ENCODE assay signal across 8 cellular contexts in the genomic region with DNA sequence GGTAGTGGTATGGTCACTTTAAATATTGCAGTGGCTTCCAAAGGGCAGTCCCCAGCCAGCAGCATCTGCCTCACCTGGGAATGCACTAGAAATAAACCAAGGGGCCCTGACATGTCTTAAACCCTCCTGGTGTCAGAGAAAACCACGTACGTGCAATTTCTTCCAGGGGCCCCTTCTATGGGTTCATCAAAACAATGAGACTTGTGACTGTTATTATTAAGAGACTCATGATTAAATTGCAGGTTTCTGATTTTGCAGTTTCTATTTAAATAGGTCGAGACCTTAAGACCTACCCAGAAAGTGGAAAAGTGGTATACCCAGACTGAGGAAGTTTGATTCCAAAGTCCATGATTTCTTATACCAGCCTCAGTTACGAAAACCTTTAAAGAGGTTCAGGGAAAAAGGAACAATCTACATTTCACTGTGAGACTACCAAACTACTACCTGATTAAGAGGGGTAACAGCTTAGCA. TPM values are rescaled to one million over a fixed set of nuclear protein-coding genes. Genes with fewer than 3 reads are reported as not detected.
A peak's percentile ranks its signal among the peaks of the same experiment; 100 is the strongest.
DNase-seq lines count a peak whose midpoint lies in the region; ATAC-seq and TF ChIP-seq lines count a peak whose summit lies in the region.

No MANE protein-coding gene starts in this region.

- H3K27me3 ChIP-seq in SJSA1 (replicated peaks) (no peaks in the 10 kb centered on the region), fibroblast of lung (ENCODE audit: control insufficient read depth, insufficient read depth, low read length) (no peaks in the 10 kb centered on the region), skeletal muscle satellite cell (ENCODE audit: control insufficient read depth, insufficient read depth, low read length) (no peaks in the 10 kb centered on the region)

- peak overlapping the region; percentile 68 for H3K27ac ChIP-seq in SJSA1
- H3K27ac ChIP-seq in fibroblast of lung (ENCODE audit: insufficient read depth, low read length), result peak overlapping the region; percentile 81

- H3K4me2 ChIP-seq in fibroblast of lung (ENCODE audit: extremely low read depth, insufficient read depth, low read length) (peak overlapping the region; percentile 83), skeletal muscle satellite cell (ENCODE audit: low read length) (peak overlapping the region; percentile 91)

- no peaks in the 10 kb centered on the region for H3K9me3 ChIP-seq in SJSA1 (replicated peaks)
- no peaks in the 10 kb centered on the region for H3K9me3 ChIP-seq in fibroblast of lung (ENCODE audit: control insufficient read depth, insufficient read depth, low read depth, low read length)
- H3K9me3 ChIP-seq in skeletal muscle satellite cell (replicated peaks; ENCODE audit: low read length), result no peaks in the 10 kb centered on the region

- H3K4me3 ChIP-seq in SJSA1 (peak overlapping the region; percentile 51), fibroblast of lung (replicated peaks in 1 of 4; ENCODE audit: control extremely low read depth in 1 of 4, insufficient read depth in 1 of 4, low read depth in 3 of 4, low read length in 4 of 4) (peak overlapping the region; percentile 73 to 98 (median 89)), skeletal muscle satellite cell (ENCODE audit: low read length) (peak overlapping the region; percentile 85)

- no peak overlapping the region for H2AFZ ChIP-seq in fibroblast of lung (ENCODE audit: low read length)

- peaks cover 41% of the 10 kb centered on the region for H3K79me2 ChIP-seq in fibroblast of lung (ENCODE audit: control insufficient read depth, insufficient read depth, low read length)

- peak; percentile 38 for DNase-seq in NCI-H1694 treated with DMSO at 0.1 percent for 48 hours (lab: John Stamatoyannopoulos, UW)
- DNase-seq in NCI-H1694 (lab: John Stamatoyannopoulos, UW), result no peak
- DNase-seq in SJSA1 (ENCODE audit: low read depth in 1 of 2, low spot score in 2 of 2), result no peak
- no peak for DNase-seq in fibroblast of lung (ENCODE audit: low read depth in 2 of 2)
- DNase-seq in germinal center (ENCODE audit: low spot score), result no peak
- DNase-seq in hippocampal formation (lab: John Stamatoyannopoulos, UW), result no peak
- no peak for DNase-seq in omental fat pad (ENCODE audit: low spot score)

- ATAC-seq in omental fat pad (ENCODE audit: low FRiP score), result no peak

- TF ChIP-seq CTCF in fibroblast of lung (conservative IDR thresholded peaks at IDR 0.05 in 1 of 2, IDR thresholded peaks at IDR 0.05 in 1 of 2; ENCODE audit: low read depth in 1 of 2, low read length in 2 of 2), result no peak
- no peak for TF ChIP-seq CTCF in omental fat pad (IDR thresholded peaks at IDR 0.05)

- H3K9ac ChIP-seq in fibroblast of lung (ENCODE audit: insufficient read depth, low read length) (peak overlapping the region; percentile 51), skeletal muscle satellite cell (ENCODE audit: low read depth, low read length) (peak overlapping the region; percentile 80)

- H3K36me3 ChIP-seq in SJSA1 (peaks cover 69% of the 10 kb centered on the region), fibroblast of lung (ENCODE audit: control insufficient read depth, insufficient read depth, low read length) (peaks cover 17% of the 10 kb centered on the region), skeletal muscle satellite cell (ENCODE audit: insufficient read depth, low read length) (peaks cover 57% of the 10 kb centered on the region)

- H3K4me1 ChIP-seq in SJSA1 (replicated peaks), result peaks cover 28% of the 10 kb centered on the region
- H3K4me1 ChIP-seq in fibroblast of lung (ENCODE audit: control insufficient read depth, extremely low read depth, insufficient read depth, low read length), result peaks cover 2% of the 10 kb centered on the region
- peaks cover 56% of the 10 kb centered on the region for H3K4me1 ChIP-seq in skeletal muscle satellite cell (ENCODE audit: control insufficient read depth, insufficient read depth, low read length)

- peaks cover 3% of the 10 kb centered on the region for H4K20me1 ChIP-seq in fibroblast of lung (ENCODE audit: control insufficient read depth, extremely low read depth, insufficient read depth, low read length)

RNA-seq across cellular contexts. Expression of a gene that starts 0.7 kb away (rescaled TPM):
- total RNA-seq in SJSA1 (2014; rRNA removed; shearing (Covaris generic)), result 7.0 and 7.5 TPM in 2 replicates
- 21.3 and 24.9 TPM in 2 replicates for total RNA-seq in fibroblast of lung
- 5.3 and 6.9 TPM in 2 replicates for polyA plus RNA-seq in fibroblast of lung
- polyA plus RNA-seq in fibroblast of lung (2012), result 5.1 and 5.9 TPM in 2 replicates
- polyA minus RNA-seq in fibroblast of lung (ENCODE audit: low replicate concordance), result 0.96 and 8.8 TPM in 2 replicates
- total RNA-seq in skeletal muscle satellite cell (2012; rRNA removed), result 4.8 and 5.9 TPM in 2 replicates
- total RNA-seq in omental fat pad, result 10 to 100 TPM in 2 of 4 donors, 1 to 10 TPM in 2; 6.3 to 27.3 (median 13.7) TPM

RNA-seq across cellular contexts. Expression of a gene that starts 8.5 kb away (rescaled TPM):
- 306 and 463 TPM in 2 replicates for total RNA-seq in SJSA1 (2014; rRNA removed; shearing (Covaris generic))
- total RNA-seq in fibroblast of lung (393 and 439 TPM in 2 replicates), omental fat pad (100 to 1,000 TPM; 584 to 997 (median 913) TPM)
- 560 and 598 TPM in 2 replicates for polyA plus RNA-seq in fibroblast of lung
- 398 and 441 TPM in 2 replicates for polyA plus RNA-seq in fibroblast of lung (2012)
- 251 and 297 TPM in 2 replicates for polyA minus RNA-seq in fibroblast of lung (ENCODE audit: low replicate concordance)
- total RNA-seq in skeletal muscle satellite cell (2012; rRNA removed), result 240 and 255 TPM in 2 replicates

RNA-seq across cellular contexts. Expression of a gene that starts 9.2 kb away (rescaled TPM):
- total RNA-seq in SJSA1 (2014; rRNA removed; shearing (Covaris generic)), result 32.5 and 36.7 TPM in 2 replicates
- total RNA-seq in fibroblast of lung (24.4 and 24.8 TPM in 2 replicates), omental fat pad (10 to 100 TPM; 30.4 to 60.5 (median 41.3) TPM)
- polyA plus RNA-seq in fibroblast of lung, result 12.6 and 16.6 TPM in 2 replicates
- polyA plus RNA-seq in fibroblast of lung (2012), result 10.4 and 10.8 TPM in 2 replicates
- 2.3 and 5.3 TPM in 2 replicates for polyA minus RNA-seq in fibroblast of lung (ENCODE audit: low replicate concordance)
- total RNA-seq in skeletal muscle satellite cell (2012; rRNA removed), result 12.9 and 17.5 TPM in 2 replicates

RNA-seq across cellular contexts. Expression of a gene that starts 48.7 kb away (rescaled TPM):
- not detected in 2 replicates for total RNA-seq in SJSA1 (2014; rRNA removed; shearing (Covaris generic))
- total RNA-seq in fibroblast of lung (4.4 and 9.1 TPM in 2 replicates), omental fat pad (10 to 100 TPM in 3 of 4 donors, 1 to 10 TPM in 1; 7.1 to 25.1 (median 18.2) TPM)
- 11.6 and 33.3 TPM in 2 replicates for polyA plus RNA-seq in fibroblast of lung
- polyA plus RNA-seq in fibroblast of lung (2012), result 5.4 and 20.7 TPM in 2 replicates
- polyA minus RNA-seq in fibroblast of lung (ENCODE audit: low replicate concordance), result 8.2 TPM in 1 of 2 replicates, not detected in the other
- total RNA-seq in skeletal muscle satellite cell (2012; rRNA removed), result 26.2 and 28.6 TPM in 2 replicates
